Comparison of ENCODE assay signal across 8 cellular contexts in the genomic region with DNA sequence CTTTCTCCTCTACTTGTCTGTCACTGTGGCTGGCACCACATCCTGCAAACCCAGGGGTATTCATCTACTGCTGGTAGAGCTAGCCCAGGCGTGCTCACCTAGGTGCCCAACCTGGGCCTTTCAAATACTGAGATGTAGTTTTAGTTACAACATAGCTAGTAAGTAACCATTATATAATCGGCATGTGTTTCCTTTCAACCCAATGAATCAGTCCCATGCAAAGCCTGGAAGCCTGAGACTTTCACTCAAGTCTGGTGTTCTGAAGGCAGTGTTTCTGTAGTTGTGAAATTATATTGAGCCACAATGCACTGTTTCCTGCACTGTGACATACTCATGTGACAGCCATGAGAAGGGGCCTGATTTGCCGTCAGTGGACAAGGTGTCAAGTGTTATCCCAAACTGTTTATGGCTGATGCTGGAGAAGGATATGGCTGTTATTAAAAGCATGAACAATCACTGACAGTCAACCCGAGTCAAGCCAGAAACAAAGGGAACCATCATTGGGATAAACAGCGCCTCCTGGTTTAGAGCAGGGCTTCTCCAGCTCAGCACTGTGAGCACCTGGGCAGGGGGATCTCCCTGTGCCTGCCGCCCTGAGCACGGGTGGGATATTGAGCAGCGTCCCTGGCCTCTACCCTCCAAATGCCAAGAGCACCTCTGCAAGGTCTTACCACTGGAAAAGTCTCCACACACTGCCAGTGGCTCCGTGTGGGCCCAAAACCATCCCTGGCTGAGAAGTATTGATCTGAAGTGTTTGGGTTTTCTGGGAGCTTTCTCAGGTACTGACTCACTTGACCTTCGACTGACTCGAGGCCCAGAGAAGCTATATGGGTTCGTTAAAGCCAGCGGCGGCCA. TPM values are rescaled to one million over a fixed set of nuclear protein-coding genes. Genes with fewer than 3 reads are reported as not detected.
DNase-seq lines count a peak whose midpoint lies in the region; ATAC-seq and TF ChIP-seq lines count a peak whose summit lies in the region.

No MANE protein-coding gene starts in this region.

- no peaks in the 10 kb centered on the region for H3K27me3 Mint-ChIP-seq in naive B cell

- peaks cover 12 to 14% of the 10 kb centered on the region in 2 donors for H3K36me3 Mint-ChIP-seq in naive B cell

- peak overlapping the region; percentile 82 to 95 (median 87) for H3K4me3 Mint-ChIP-seq in naive B cell

- H3K27ac ChIP-seq in A673 (ENCODE audit: low read depth, low read length, poor library complexity, severe bottlenecking): peak overlapping the region; percentile 95
- H3K27ac ChIP-seq in duodenal mucosa (ENCODE audit: low read depth, low read length): peak overlapping the region; percentile 4

- H3K9me3 ChIP-seq in A673 (ENCODE audit: low read depth, low read length, poor library complexity, severe bottlenecking): no peaks in the 10 kb centered on the region
- H3K9me3 ChIP-seq in duodenal mucosa (ENCODE audit: control insufficient read depth in 1 of 2, low read length in 2 of 2): no peaks in the 10 kb centered on the region

- TF ChIP-seq CTCF in A673 (conservative IDR thresholded peaks at IDR 0.05; ENCODE audit: low read depth, low read length) (peak; percentile 55), GM06990 (IDR thresholded peaks at IDR 0.05; ENCODE audit: insufficient read depth, low read length, poor library complexity, severe bottlenecking) (peak; percentile 51)

- peak overlapping the region in 5 of 6 donors; percentile 86 to 94 (median 86) for H3K27ac Mint-ChIP-seq in naive B cell

- no TSS peak for BruUV-seq in A673 (replicated peaks; lab: Mats Ljungman, UMichigan)

- H3K27me3 ChIP-seq in A673 (replicated peaks; ENCODE audit: insufficient read depth, low read depth, low read length, poor library complexity): no peaks in the 10 kb centered on the region
- H3K27me3 ChIP-seq in GM06990 (replicated peaks; ENCODE audit: control insufficient read depth, insufficient read depth, low read length): no peaks in the 10 kb centered on the region
- no peaks in the 10 kb centered on the region for H3K27me3 ChIP-seq in duodenal mucosa (ENCODE audit: control insufficient read depth in 1 of 2, insufficient read depth in 2 of 2, low read length in 2 of 2)

- POLR2A ChIA-PET in A673 (lab: Charles Lee; ENCODE audit: low non-redundant PET): interaction anchor here (0.6 kb wide), 1 partner anchor 20 kb away, joined by 3 read pairs; no protein-coding TSS in a partner anchor

- no peaks in the 10 kb centered on the region for H3K9me3 Mint-ChIP-seq in naive B cell

- DNase-seq in A673 (ENCODE audit: low spot score) (peak; percentile 38), GM06990 (ENCODE audit: extremely low read depth, insufficient read length) (no peak), RPMI8226 (peak; percentile 35), naive B cell (no peak), cortex of kidney (lab: John Stamatoyannopoulos, UW) (no peak), NCI-H226 (no peak)

- peak overlapping the region; percentile 91 for H3K4me3 ChIP-seq in A673 (ENCODE audit: low read depth, low read length, poor library complexity, severe bottlenecking)
- H3K4me3 ChIP-seq in GM06990 (replicated peaks; ENCODE audit: low read depth, low read length): peak overlapping the region; percentile 85
- peak overlapping the region; percentile 61 to 83 for H3K4me3 ChIP-seq in duodenal mucosa (ENCODE audit: low read depth in 1 of 2, low read length in 2 of 2)

- H3K4me1 ChIP-seq in A673 (ENCODE audit: insufficient read depth, low read length, poor library complexity, severe bottlenecking) (peaks cover 4% of the 10 kb centered on the region), duodenal mucosa (ENCODE audit: control insufficient read depth in 1 of 2, insufficient read depth in 2 of 2, low read length in 2 of 2) (peaks cover 23 to 39% of the 10 kb centered on the region in 2 donors)

- intact Hi-C loops in A673 (cut with micrococcal nuclease; ENCODE audit: unreplicated experiment): no loop called here

- H3K36me3 ChIP-seq in A673 (ENCODE audit: insufficient read depth, low read length, poor library complexity, severe bottlenecking): peaks cover 48% of the 10 kb centered on the region
- peaks cover 31% of the 10 kb centered on the region for H3K36me3 ChIP-seq in GM06990 (ENCODE audit: control insufficient read depth, insufficient read depth, low read length)
- peaks cover 36 to 40% of the 10 kb centered on the region in 2 donors for H3K36me3 ChIP-seq in duodenal mucosa (ENCODE audit: control insufficient read depth in 1 of 2, insufficient read depth in 2 of 2, low read length in 2 of 2)

- H3K4me1 Mint-ChIP-seq in naive B cell: peaks cover 38 to 56% (median 44%) of the 10 kb centered on the region in 3 donors

- ATAC-seq in naive B cell (ENCODE audit: low read depth in 2 of 2): no peak
- no peak for ATAC-seq in HG02973 (IDR thresholded peaks at IDR 0.05; ENCODE audit: unreplicated experiment)

- H3K9ac ChIP-seq in duodenal mucosa (ENCODE audit: low read depth in 1 of 2, low read length in 2 of 2): peak overlapping the region; percentile 66 to 71

- CTCF ChIA-PET in A673 (lab: Charles Lee): interaction anchor here (0.6 kb wide), 1 partner anchor 131 kb away, joined by 3 read pairs; no protein-coding TSS in a partner anchor

RNA-seq across cellular contexts. Expression of a gene that starts 1.6 kb away (rescaled TPM):
- total RNA-seq in A673 (2021): 555 and 593 TPM in 2 replicates
- 100 to 1,000 TPM; 367 to 572 (median 436) TPM for polyA plus RNA-seq in naive B cell (ENCODE audit: low read depth in 6 of 6)

RNA-seq across cellular contexts. Expression of a gene that starts 1.9 kb away (rescaled TPM):
- total RNA-seq in A673 (2021): 34.7 and 39.6 TPM in 2 replicates
- polyA plus RNA-seq in naive B cell (ENCODE audit: low read depth in 6 of 6): 1 to 10 TPM in 3 of 6 donors, under 1 TPM in 2, not detected in 1; 0.41 to 1.7 (median 1.2) TPM

RNA-seq across cellular contexts. Expression of a gene that starts 19.3 kb away (rescaled TPM):
- total RNA-seq in A673 (2021): 72.5 and 80.2 TPM in 2 replicates
- polyA plus RNA-seq in naive B cell (ENCODE audit: low read depth in 6 of 6): 1 to 10 TPM in 5 of 6 donors, not detected in 1; 1.1 to 3.4 (median 1.2) TPM

RNA-seq across cellular contexts. Expression of a gene that starts 41.2 kb away (rescaled TPM):
- 40.9 and 48.1 TPM in 2 replicates for total RNA-seq in A673 (2021)
- polyA plus RNA-seq in naive B cell (ENCODE audit: low read depth in 6 of 6): 10 to 100 TPM; 12.7 to 19.1 (median 16.3) TPM

Comparison
In these comparisons a context has a peak if more than half of its experiments do, and no peak if none do; other contexts are left out.
1. DNase-seq: peak in A673 (single experiment) and RPMI8226 (single experiment); none in GM06990 (single experiment), naive B cell (single experiment), cortex of kidney (single experiment) and NCI-H226 (single experiment).
2. Peak in every context shown above with its lines, with median percentiles within 50 percentile points of each other: H3K4me3 ChIP-seq.